10 cellular contexts compared by ENCODE assay signal in the genomic region with DNA sequence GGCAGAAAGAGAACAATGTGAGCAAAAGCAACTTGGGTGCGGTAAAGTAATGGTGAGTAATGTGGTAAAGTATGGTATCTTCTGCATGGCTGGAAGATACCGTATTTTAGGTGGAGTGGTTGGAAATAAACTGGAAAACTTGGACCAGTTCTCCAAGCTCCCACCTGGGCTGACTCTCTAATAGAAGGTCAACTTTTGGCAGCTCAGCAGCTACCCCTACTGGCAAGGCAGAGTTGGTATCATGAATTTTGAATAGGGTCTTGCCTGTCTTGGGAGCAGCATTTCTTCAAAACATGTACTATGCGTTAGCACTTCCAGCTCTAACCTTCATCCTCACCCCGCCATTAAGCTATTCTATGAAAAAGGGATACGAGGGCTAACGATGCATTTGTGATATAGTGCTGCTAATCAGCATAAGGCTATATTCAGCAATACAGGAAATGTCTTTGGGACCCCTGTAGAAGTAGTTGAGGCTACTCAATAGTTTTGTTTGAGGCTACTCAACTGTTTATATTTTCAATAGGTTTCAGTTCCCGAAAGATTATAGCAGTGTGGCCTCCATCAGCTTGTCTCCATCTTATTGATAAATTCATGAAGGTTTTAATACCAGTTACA.
A peak's percentile ranks its signal among the peaks of the same experiment; 100 is the strongest.
DNase-seq lines count a peak whose midpoint lies in the region; ATAC-seq and TF ChIP-seq lines count a peak whose summit lies in the region.
"Had no signal": no experiment of that assay in that cellular context is flagged by ENCODE, and none has a peak within 500 bp of the region (broad histone marks: within the 10 kb centered on the region; RNA-seq: fewer than 3 reads in every experiment).

No MANE protein-coding gene starts in this region.

- no peak overlapping the region for H3K4me3 Mint-ChIP-seq in activated T-cell treated with anti-CD3 and anti-CD28 coated beads, Interleukin-2, amount 50 U/mL, for 24 hours
- no peak overlapping the region for H3K4me3 Mint-ChIP-seq in stimulated activated naive CD8-positive, alpha-beta T cell treated with anti-CD3 and anti-CD28 coated beads, Interleukin-15, amount 100 ng/mL, for 72 hours
- H3K4me3 Mint-ChIP-seq: central memory CD8-positive, alpha-beta T cell; stimulated activated naive CD8-positive, alpha-beta T cell treated with anti-CD3 and anti-CD28 coated beads, Interleukin-15, Interleukin-2, amounts not matched to agents 100 ng/mL and 50 ng/mL, for 24 hours had no signal

- H3K27me3 Mint-ChIP-seq in activated T-cell treated with anti-CD3 and anti-CD28 coated beads, Interleukin-2, amount 50 U/mL, for 24 hours = peaks cover 5% of the 10 kb centered on the region
- peaks cover 21% of the 10 kb centered on the region for H3K27me3 Mint-ChIP-seq in stimulated activated naive CD8-positive, alpha-beta T cell treated with anti-CD3 and anti-CD28 coated beads, Interleukin-15, amount 100 ng/mL, for 72 hours

- no peaks in the 10 kb centered on the region for H3K9me3 Mint-ChIP-seq in activated T-cell treated with anti-CD3 and anti-CD28 coated beads, Interleukin-2, amount 50 U/mL, for 24 hours
- H3K9me3 Mint-ChIP-seq in stimulated activated naive CD8-positive, alpha-beta T cell treated with anti-CD3 and anti-CD28 coated beads, Interleukin-15, amount 100 ng/mL, for 72 hours = no peaks in the 10 kb centered on the region
- H3K9me3 Mint-ChIP-seq: central memory CD8-positive, alpha-beta T cell had no signal

- TF ChIP-seq CTCF in astrocyte of the cerebellum (IDR thresholded peaks at IDR 0.05; ENCODE audit: low read depth, low read length, missing control alignments) = peak; percentile 87

- H3K4me3 ChIP-seq in astrocyte of the cerebellum (ENCODE audit: low read depth, low read length) = no peak overlapping the region

- H3K36me3 Mint-ChIP-seq in activated T-cell treated with anti-CD3 and anti-CD28 coated beads, Interleukin-2, amount 50 U/mL, for 24 hours (ENCODE audit: low read depth) = no peaks in the 10 kb centered on the region

- no peaks in the 10 kb centered on the region for H3K4me1 Mint-ChIP-seq in activated T-cell treated with anti-CD3 and anti-CD28 coated beads, Interleukin-2, amount 50 U/mL, for 24 hours (ENCODE audit: low read depth)
- H3K4me1 Mint-ChIP-seq in stimulated activated naive CD8-positive, alpha-beta T cell treated with anti-CD3 and anti-CD28 coated beads, Interleukin-15, amount 100 ng/mL, for 72 hours = no peaks in the 10 kb centered on the region
- H3K4me1 Mint-ChIP-seq: central memory CD8-positive, alpha-beta T cell had no signal

- ATAC-seq in HG03025 (IDR thresholded peaks at IDR 0.05; ENCODE audit: low FRiP score, unreplicated experiment) (peak; percentile 66), GM18861 (IDR thresholded peaks at IDR 0.05; ENCODE audit: unreplicated experiment) (no peak)
- no peak for ATAC-seq in stimulated activated naive CD8-positive, alpha-beta T cell treated with anti-CD3 and anti-CD28 coated beads, Interleukin-15, amount 100 ng/mL, for 72 hours

- peak; percentile 5 for DNase-seq in activated T-cell treated with anti-CD3 and anti-CD28 coated beads for 48 hours (ENCODE audit: low read depth)
- no peak for DNase-seq in activated T-cell treated with anti-CD3 and anti-CD28 coated beads, Interleukin-2, amount 50 U/mL, for 24 hours
- DNase-seq in NCI-H460 (ENCODE audit: extremely low read depth, low read depth) = peak; percentile 54
- DNase-seq in astrocyte of the cerebellum (ENCODE audit: low read depth) = peak; percentile 43
- DNase-seq in iPS-NIHi11 (ENCODE audit: low spot score) = peak; percentile 80
- peak; percentile 14 to 29 for DNase-seq in stimulated activated naive CD8-positive, alpha-beta T cell treated with anti-CD3 and anti-CD28 coated beads, Interleukin-15, amount 100 ng/mL, for 72 hours

- no peak overlapping the region for H3K27ac Mint-ChIP-seq in activated T-cell treated with anti-CD3 and anti-CD28 coated beads, Interleukin-2, amount 50 U/mL, for 24 hours
- no peak overlapping the region for H3K27ac Mint-ChIP-seq in stimulated activated naive CD8-positive, alpha-beta T cell treated with anti-CD3 and anti-CD28 coated beads, Interleukin-15, amount 100 ng/mL, for 72 hours
- H3K27ac Mint-ChIP-seq: stimulated activated naive CD8-positive, alpha-beta T cell treated with anti-CD3 and anti-CD28 coated beads, Interleukin-15, Interleukin-2, amounts not matched to agents 100 ng/mL and 50 ng/mL, for 24 hours had no signal

- in situ Hi-C loops in astrocyte of the cerebellum (cut with HindIII; ENCODE audit: low sequenced_read_pairs) = no loop called here
